Comparison of ENCODE assay signal across 27 cellular contexts in the genomic region with DNA sequence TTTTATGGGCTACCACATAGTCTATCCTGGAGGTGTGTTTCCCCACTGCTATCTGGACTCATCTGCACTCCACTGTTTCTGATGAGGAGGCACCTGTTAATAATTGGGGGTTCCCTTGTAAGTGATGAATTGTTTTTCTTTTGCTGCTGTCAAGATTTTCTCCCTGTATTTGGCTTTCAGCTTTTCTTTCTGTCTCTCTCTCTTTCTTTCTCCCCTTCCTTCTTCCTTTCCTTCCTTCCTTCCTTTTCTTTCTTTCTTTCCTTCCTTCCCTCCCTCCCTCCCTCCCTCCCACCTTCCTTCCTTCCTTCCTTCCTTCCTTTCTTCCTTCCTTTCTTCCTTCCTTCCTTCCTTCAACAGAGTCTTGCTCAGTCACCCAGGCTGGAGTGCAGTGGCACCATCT. TPM values are rescaled to one million over a fixed set of nuclear protein-coding genes. Genes with fewer than 3 reads are reported as not detected.
DNase-seq lines count a peak whose midpoint lies in the region; ATAC-seq and TF ChIP-seq lines count a peak whose summit lies in the region.
"Had no signal": no experiment of that assay in that cellular context is flagged by ENCODE, and none has a peak within 500 bp of the region (broad histone marks: within the 10 kb centered on the region; RNA-seq: fewer than 3 reads in every experiment).

No MANE protein-coding gene starts in this region.

- no peaks in the 10 kb centered on the region for H4K20me1 ChIP-seq in BLaER1 treated with 17β-estradiol and CSF1 and Interleukin-3, amounts not matched to agents 10 nM and 100 nM

- peak overlapping the region in 3 of 11 experiments; percentile 97; a peak in 6 of 22 replicates for H3K27ac ChIP-seq in BLaER1 treated with 17β-estradiol and CSF1 and Interleukin-3, amounts not matched to agents 10 nM and 100 nM
- H3K27ac ChIP-seq in HEK293 (ENCODE audit: extremely low read depth, low read depth, low read length), result no peak overlapping the region
- no peak overlapping the region for H3K27ac ChIP-seq in suprapubic skin
- H3K27ac ChIP-seq: ascending aorta, neural progenitor cell, prostate gland, testis, VCaP had no signal

- no peaks in the 10 kb centered on the region for H3K27me3 ChIP-seq in BLaER1 treated with 17β-estradiol and CSF1 and Interleukin-3, amounts not matched to agents 10 nM and 100 nM
- H3K27me3 ChIP-seq in suprapubic skin, result no peaks in the 10 kb centered on the region
- H3K27me3 ChIP-seq: ascending aorta, heart right ventricle, left lung, testis had no signal

- POLR2A ChIA-PET in HEK293 (lab: Yijun Ruan, JAX), result no interaction called here

- no peak for DNase-seq in activated naive CD8-positive, alpha-beta T cell treated with anti-CD3 and anti-CD28 coated beads, Interleukin-2, amount 50 U/mL, for 24 hours
- no peak for DNase-seq in natural killer cell
- DNase-seq in NCI-H2029 treated with DMSO at 0.1 percent for 48 hours (lab: John Stamatoyannopoulos, UW), result no peak
- DNase-seq in GM19238 (ENCODE audit: insufficient read length, low spot score), result no peak
- no peak for DNase-seq in suprapubic skin (ENCODE audit: low spot score in 2 of 2)
- DNase-seq: activated CD4-positive, alpha-beta T cell treated with anti-CD3 and anti-CD28 coated beads, Interleukin-2, amount 50 U/mL, for 1 hour; activated naive CD4-positive, alpha-beta T cell treated with anti-CD3 and anti-CD28 coated beads for 36 hours; activated T-cell treated with anti-CD3 and anti-CD28 coated beads for 4 hours; AML-193; caudate nucleus; GM23248; heart right ventricle; left lung; mucosa of descending colon; NCI-H1417; testis had no signal

- H3K27ac Mint-ChIP-seq in activated naive CD8-positive, alpha-beta T cell treated with anti-CD3 and anti-CD28 coated beads, Interleukin-2, amount 50 U/mL, for 24 hours, result peak overlapping the region; percentile 16
- peak overlapping the region; percentile 93 to 96 for H3K27ac Mint-ChIP-seq in natural killer cell
- H3K27ac Mint-ChIP-seq: activated naive CD4-positive, alpha-beta T cell treated with anti-CD3 and anti-CD28 coated beads for 36 hours; neural progenitor cell had no signal

- H3K36me3 ChIP-seq in BLaER1 treated with 17β-estradiol and CSF1 and Interleukin-3, amounts not matched to agents 10 nM and 100 nM, result no peaks in the 10 kb centered on the region
- no peaks in the 10 kb centered on the region for H3K36me3 ChIP-seq in HEK293 (ENCODE audit: control insufficient read depth in 2 of 2, insufficient read depth in 1 of 2, low read length in 2 of 2)
- no peaks in the 10 kb centered on the region for H3K36me3 ChIP-seq in suprapubic skin
- H3K36me3 ChIP-seq: ascending aorta, heart right ventricle, left lung, neural progenitor cell, prostate gland had no signal

- TF ChIP-seq CTCF in HEK293 (tag by site-specific recombination; IDR thresholded peaks at IDR 0.05) (no peak), natural killer cell (IDR thresholded peaks at IDR 0.05) (no peak), suprapubic skin (IDR thresholded peaks at IDR 0.05) (no peak)

- peaks cover 13% of the 10 kb centered on the region for H3K27me3 Mint-ChIP-seq in activated naive CD8-positive, alpha-beta T cell treated with anti-CD3 and anti-CD28 coated beads, Interleukin-2, amount 50 U/mL, for 24 hours
- H3K27me3 Mint-ChIP-seq in natural killer cell (ENCODE audit: low read depth in 2 of 2), result no peaks in the 10 kb centered on the region

- intact Hi-C loops in natural killer cell (cut with micrococcal nuclease), result loop anchor here (5.0 kb wide), 1 partner anchor 296 kb away; no protein-coding TSS in a partner anchor

- TF ChIP-seq EP300 in suprapubic skin (IDR thresholded peaks at IDR 0.05), result no peak

- CTCF ChIA-PET in HEK293 (lab: Yijun Ruan, JAX), result interaction anchor here (0.6 to 7.1 kb wide), 3 partner anchors 7 to 706 kb away, joined by 6 to 54 read pairs (median 6); a partner anchor contains a TSS

- H3K4me1 Mint-ChIP-seq in activated naive CD8-positive, alpha-beta T cell treated with anti-CD3 and anti-CD28 coated beads, Interleukin-2, amount 50 U/mL, for 24 hours, result peaks cover 48% of the 10 kb centered on the region
- peaks cover 85% of the 10 kb centered on the region in 2 donors for H3K4me1 Mint-ChIP-seq in natural killer cell

- H3K4me2 ChIP-seq in BLaER1 treated with 17β-estradiol and CSF1 and Interleukin-3, amounts not matched to agents 10 nM and 100 nM, result peak overlapping the region; percentile 62 to 93 (median 89); a peak in 15 of 22 replicates
- H3K4me2 ChIP-seq: neural progenitor cell had no signal

- no peak for ATAC-seq in activated naive CD8-positive, alpha-beta T cell treated with anti-CD3 and anti-CD28 coated beads, Interleukin-2, amount 50 U/mL, for 24 hours
- ATAC-seq in natural killer cell, result no peak
- ATAC-seq: heart right ventricle, left lung, mucosa of descending colon, Panc1 had no signal

- no peaks in the 10 kb centered on the region for H3K9me3 Mint-ChIP-seq in activated naive CD8-positive, alpha-beta T cell treated with anti-CD3 and anti-CD28 coated beads, Interleukin-2, amount 50 U/mL, for 24 hours
- H3K9me3 Mint-ChIP-seq in natural killer cell, result no peaks in the 10 kb centered on the region
- H3K9me3 Mint-ChIP-seq: activated naive CD4-positive, alpha-beta T cell treated with anti-CD3 and anti-CD28 coated beads for 36 hours; neural progenitor cell had no signal

- H3K4me3 ChIP-seq in BLaER1 treated with 17β-estradiol and CSF1 and Interleukin-3, amounts not matched to agents 10 nM and 100 nM, result no peak overlapping the region
- H3K4me3 ChIP-seq in HEK293 (ENCODE audit: low read depth, low read length) (no peak overlapping the region), suprapubic skin (no peak overlapping the region)
- H3K4me3 ChIP-seq: ascending aorta, heart right ventricle, left lung, mucosa of descending colon, neural progenitor cell, prostate gland, testis had no signal

- peaks cover 55 to 84% (median 70%) of the 10 kb centered on the region in 10 experiments for H3K4me1 ChIP-seq in BLaER1 treated with 17β-estradiol and CSF1 and Interleukin-3, amounts not matched to agents 10 nM and 100 nM
- H3K4me1 ChIP-seq in HEK293 (ENCODE audit: control insufficient read depth, insufficient read depth, low read length) (no peaks in the 10 kb centered on the region; the same call in 1 of the 2 replicates), suprapubic skin (peaks cover 42% of the 10 kb centered on the region)
- H3K4me1 ChIP-seq: neural progenitor cell, prostate gland had no signal

- no peak for TF ChIP-seq POLR2A in suprapubic skin (IDR thresholded peaks at IDR 0.05)

- H3K36me3 Mint-ChIP-seq in activated naive CD8-positive, alpha-beta T cell treated with anti-CD3 and anti-CD28 coated beads, Interleukin-2, amount 50 U/mL, for 24 hours (ENCODE audit: low read depth), result no peaks in the 10 kb centered on the region
- peaks cover 13% of the 10 kb centered on the region for H3K36me3 Mint-ChIP-seq in natural killer cell
- H3K36me3 Mint-ChIP-seq: neural progenitor cell had no signal

- H3K9me3 ChIP-seq in BLaER1 treated with 17β-estradiol and CSF1 and Interleukin-3, amounts not matched to agents 10 nM and 100 nM (replicated peaks in 1 of 11), result peaks cover 0 to 3% (median 0%) of the 10 kb centered on the region in 11 experiments; a peak in 1 of 22 replicates
- H3K9me3 ChIP-seq in HEK293 (ENCODE audit: control insufficient read depth, insufficient read depth, low read depth, low read length) (no peaks in the 10 kb centered on the region), suprapubic skin (no peaks in the 10 kb centered on the region)
- H3K9me3 ChIP-seq: ascending aorta, heart right ventricle, left lung, mucosa of descending colon, prostate gland, testis had no signal

- no peak overlapping the region for H3K4me3 Mint-ChIP-seq in activated naive CD8-positive, alpha-beta T cell treated with anti-CD3 and anti-CD28 coated beads, Interleukin-2, amount 50 U/mL, for 24 hours
- H3K4me3 Mint-ChIP-seq in natural killer cell, result peak overlapping the region; percentile 76
- H3K4me3 Mint-ChIP-seq: activated naive CD4-positive, alpha-beta T cell treated with anti-CD3 and anti-CD28 coated beads for 36 hours; neural progenitor cell had no signal

- H3K9ac ChIP-seq in BLaER1 treated with 17β-estradiol and CSF1 and Interleukin-3, amounts not matched to agents 10 nM and 100 nM, result peak overlapping the region in 1 of 11 experiments; percentile 11; a peak in 1 of 22 replicates
- H3K9ac ChIP-seq: neural progenitor cell had no signal

TF ChIP-seq in HEK293, 187 proteins besides CTCF, POLR2A, EP300 and RAD21 (continues in another document):
- TF ChIP-seq, protein P1, sequence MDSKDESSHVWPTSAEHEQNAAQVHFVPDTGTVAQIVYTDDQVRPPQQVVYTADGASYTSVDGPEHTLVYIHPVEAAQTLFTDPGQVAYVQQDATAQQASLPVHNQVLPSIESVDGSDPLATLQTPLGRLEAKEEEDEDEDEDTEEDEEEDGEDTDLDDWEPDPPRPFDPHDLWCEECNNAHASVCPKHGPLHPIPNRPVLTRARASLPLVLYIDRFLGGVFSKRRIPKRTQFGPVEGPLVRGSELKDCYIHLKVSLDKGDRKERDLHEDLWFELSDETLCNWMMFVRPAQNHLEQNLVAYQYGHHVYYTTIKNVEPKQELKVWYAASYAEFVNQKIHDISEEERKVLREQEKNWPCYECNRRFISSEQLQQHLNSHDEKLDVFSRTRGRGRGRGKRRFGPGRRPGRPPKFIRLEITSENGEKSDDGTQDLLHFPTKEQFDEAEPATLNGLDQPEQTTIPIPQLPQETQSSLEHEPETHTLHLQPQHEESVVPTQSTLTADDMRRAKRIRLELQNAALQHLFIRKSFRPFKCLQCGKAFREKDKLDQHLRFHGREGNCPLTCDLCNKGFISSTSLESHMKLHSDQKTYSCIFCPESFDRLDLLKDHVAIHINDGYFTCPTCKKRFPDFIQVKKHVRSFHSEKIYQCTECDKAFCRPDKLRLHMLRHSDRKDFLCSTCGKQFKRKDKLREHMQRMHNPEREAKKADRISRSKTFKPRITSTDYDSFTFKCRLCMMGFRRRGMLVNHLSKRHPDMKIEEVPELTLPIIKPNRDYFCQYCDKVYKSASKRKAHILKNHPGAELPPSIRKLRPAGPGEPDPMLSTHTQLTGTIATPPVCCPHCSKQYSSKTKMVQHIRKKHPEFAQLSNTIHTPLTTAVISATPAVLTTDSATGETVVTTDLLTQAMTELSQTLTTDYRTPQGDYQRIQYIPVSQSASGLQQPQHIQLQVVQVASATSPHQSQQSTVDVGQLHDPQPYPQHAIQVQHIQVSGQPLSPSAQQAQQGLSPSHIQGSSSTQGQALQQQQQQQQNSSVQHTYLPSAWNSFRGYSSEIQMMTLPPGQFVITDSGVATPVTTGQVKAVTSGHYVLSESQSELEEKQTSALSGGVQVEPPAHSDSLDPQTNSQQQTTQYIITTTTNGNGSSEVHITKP (tag by site-specific recombination; IDR thresholded peaks at IDR 0.05), result 0 out of 2 replicates have a peak, but pooled peaks have one; percentile 21

RNA-seq across cellular contexts. Expression of a gene that starts 9.2 kb away (rescaled TPM):
- total RNA-seq in natural killer cell, result 1,000 to 10,000 TPM; 4,938 to 8,199 (median 6,542) TPM
- total RNA-seq in suprapubic skin, result 1 to 10 TPM in 3 of 4 donors, not detected in 1; 1.6 to 4.8 (median 1.9) TPM
- total RNA-seq: ascending aorta, dermis microvascular lymphatic vessel endothelial cell, GM23248, M059J, NCI-H460 had no signal

RNA-seq across cellular contexts. Expression of a gene that starts 35.3 kb away (rescaled TPM):
- total RNA-seq in natural killer cell (not detected), suprapubic skin (not detected)
- total RNA-seq: activated naive CD4-positive, alpha-beta T cell treated with anti-CD3 and anti-CD28 coated beads for 36 hours; ascending aorta; dermis microvascular lymphatic vessel endothelial cell; GM23248; M059J; NCI-H460; T-helper 2 cell treated with Interferon-gamma antibody and Interleukin-4, amounts not matched to agents 100 ng/mL and 5 ng/mL, for 36 hours had no signal

RNA-seq across cellular contexts. Expression of a gene that starts 50.5 kb away (rescaled TPM):
- total RNA-seq in natural killer cell (under 1 TPM in 1 of 3 donors, not detected in 2; 0.23 TPM), suprapubic skin (10 to 100 TPM in 3 of 4 donors, 1 to 10 TPM in 1; 9.7 to 30.3 (median 27.3) TPM)
- total RNA-seq: activated naive CD4-positive, alpha-beta T cell treated with anti-CD3 and anti-CD28 coated beads for 36 hours had no signal

Comparison
In these comparisons a context has a peak if more than half of its experiments do, and no peak if none do; other contexts are left out.
1. RNA of a gene that starts 9.2 kb away (total RNA-seq): 4,938 to 8,199 TPM in natural killer cell; 1.6 to 4.8 TPM in suprapubic skin; every median in the first group is over 100 times any median in the second.
2. RNA of a gene that starts 50.5 kb away (total RNA-seq): 9.7 to 30.3 TPM in suprapubic skin; 0.23 TPM in natural killer cell; every median in the first group is over 4 times any median in the second.